In genomic region chr6:44028767-44029166, GRCh38 we compare ENCODE assay signal across 17 cellular contexts.
A peak's percentile ranks its signal among the peaks of the same experiment; 100 is the strongest.
DNase-seq lines count a peak whose midpoint lies in the region; ATAC-seq and TF ChIP-seq lines count a peak whose summit lies in the region.
"Had no signal": no experiment of that assay in that cellular context is flagged by ENCODE, and none has a peak within 500 bp of the region (broad histone marks: within the 10 kb centered on the region; RNA-seq: fewer than 3 reads in every experiment).

No MANE protein-coding gene starts in this region.

- H3K36me3 Mint-ChIP-seq in activated CD4-positive, alpha-beta T cell treated with anti-CD3 and anti-CD28 coated beads for 36 hours (ENCODE audit: low read depth), result no peaks in the 10 kb centered on the region
- no peaks in the 10 kb centered on the region for H3K36me3 Mint-ChIP-seq in type B pancreatic cell
- H3K36me3 Mint-ChIP-seq: activated naive CD4-positive, alpha-beta T cell treated with anti-CD3 and anti-CD28 coated beads, Interleukin-2, amount 50 U/mL, for 24 hours; naive B cell had no signal

- H3K9me3 ChIP-seq in SK-N-MC (ENCODE audit: low read depth, low read length) (no peaks in the 10 kb centered on the region), transverse colon (no peaks in the 10 kb centered on the region)
- H3K9me3 ChIP-seq: gastrocnemius medialis had no signal

- TF ChIP-seq CTCF in fibroblast of villous mesenchyme (IDR thresholded peaks at IDR 0.05; ENCODE audit: insufficient read depth, low read depth, low read length) (peak; percentile 36), type B pancreatic cell (conservative IDR thresholded peaks at IDR 0.05) (peak; percentile 47), transverse colon (IDR thresholded peaks at IDR 0.05) (no peak)

- intact Hi-C loops in activated CD4-positive, alpha-beta T cell treated with anti-CD3 and anti-CD28 coated beads for 36 hours (cut with DNase I, micrococcal nuclease), result no loop called here
- intact Hi-C loops in transverse colon (cut with DNase I; ENCODE audit: low total_unique reads), result no loop called here

- no peak overlapping the region for H3K4me3 ChIP-seq in SK-N-MC
- H3K4me3 ChIP-seq in fibroblast of villous mesenchyme (ENCODE audit: low read depth, low read length), result no peak overlapping the region
- no peak overlapping the region for H3K4me3 ChIP-seq in transverse colon
- H3K4me3 ChIP-seq: gastrocnemius medialis had no signal

- H3K4me1 Mint-ChIP-seq in activated CD4-positive, alpha-beta T cell treated with anti-CD3 and anti-CD28 coated beads for 36 hours, result no peaks in the 10 kb centered on the region
- H3K4me1 Mint-ChIP-seq in type B pancreatic cell (ENCODE audit: unreplicated experiment), result peaks cover 16% of the 10 kb centered on the region
- H3K4me1 Mint-ChIP-seq: activated naive CD4-positive, alpha-beta T cell treated with anti-CD3 and anti-CD28 coated beads, Interleukin-2, amount 50 U/mL, for 24 hours; naive B cell had no signal

- no peak overlapping the region for H3K9ac ChIP-seq in SK-N-MC (ENCODE audit: insufficient read length)

- peaks cover 2% of the 10 kb centered on the region for H3K27me3 ChIP-seq in transverse colon
- H3K27me3 ChIP-seq: gastrocnemius medialis had no signal

- no peaks in the 10 kb centered on the region for H3K36me3 ChIP-seq in SK-N-MC (ENCODE audit: insufficient read depth, low read length)
- no peaks in the 10 kb centered on the region for H3K36me3 ChIP-seq in transverse colon
- H3K36me3 ChIP-seq: gastrocnemius medialis had no signal

- ATAC-seq in activated CD4-positive, alpha-beta T cell treated with anti-CD3 and anti-CD28 coated beads for 36 hours, result no peak
- ATAC-seq: activated CD8-positive, alpha-beta T cell treated with anti-CD3 and anti-CD28 coated beads for 36 hours; gastrocnemius medialis had no signal

- H3K4me3 Mint-ChIP-seq in activated CD4-positive, alpha-beta T cell treated with anti-CD3 and anti-CD28 coated beads for 36 hours, result no peak overlapping the region
- no peak overlapping the region for H3K4me3 Mint-ChIP-seq in type B pancreatic cell
- H3K4me3 Mint-ChIP-seq: activated CD8-positive, alpha-beta T cell treated with anti-CD3 and anti-CD28 coated beads for 36 hours; activated naive CD4-positive, alpha-beta T cell treated with anti-CD3 and anti-CD28 coated beads, Interleukin-2, amount 50 U/mL, for 24 hours; dendritic cell treated with granulocyte-macrophage colony-stimulating factor and Interleukin-4, amounts not matched to agents 40 ng/mL and 50 ng/mL, for 4 days; naive B cell had no signal

- H3K27ac ChIP-seq in SK-N-MC (peak overlapping the region; percentile 84), transverse colon (no peak overlapping the region)
- H3K27ac ChIP-seq: gastrocnemius medialis had no signal

- no peaks in the 10 kb centered on the region for H3K9me3 Mint-ChIP-seq in activated CD4-positive, alpha-beta T cell treated with anti-CD3 and anti-CD28 coated beads for 36 hours (ENCODE audit: low read depth)
- peaks cover 10% of the 10 kb centered on the region for H3K9me3 Mint-ChIP-seq in type B pancreatic cell
- H3K9me3 Mint-ChIP-seq: activated CD8-positive, alpha-beta T cell treated with anti-CD3 and anti-CD28 coated beads for 36 hours; activated naive CD4-positive, alpha-beta T cell treated with anti-CD3 and anti-CD28 coated beads, Interleukin-2, amount 50 U/mL, for 24 hours; dendritic cell treated with granulocyte-macrophage colony-stimulating factor and Interleukin-4, amounts not matched to agents 40 ng/mL and 50 ng/mL, for 4 days; naive B cell had no signal

- no peaks in the 10 kb centered on the region for H3K4me1 ChIP-seq in transverse colon

- peaks cover 8% of the 10 kb centered on the region for H3K27me3 Mint-ChIP-seq in activated CD4-positive, alpha-beta T cell treated with anti-CD3 and anti-CD28 coated beads for 36 hours
- peaks cover 15% of the 10 kb centered on the region for H3K27me3 Mint-ChIP-seq in type B pancreatic cell
- H3K27me3 Mint-ChIP-seq: activated naive CD4-positive, alpha-beta T cell treated with anti-CD3 and anti-CD28 coated beads, Interleukin-2, amount 50 U/mL, for 24 hours had no signal

- no peak for TF ChIP-seq EP300 in transverse colon (IDR thresholded peaks at IDR 0.05; ENCODE audit: low read depth)

- no peak for TF ChIP-seq POLR2A in transverse colon (IDR thresholded peaks at IDR 0.05)

- CTCF ChIA-PET in activated CD4-positive, alpha-beta T cell treated with anti-CD3 and anti-CD28 coated beads for 36 hours (lab: Charles Lee), result interaction anchor here (0.6 kb wide), 1 partner anchor 260 kb away, joined by 3 read pairs; no protein-coding TSS in a partner anchor

- POLR2A ChIA-PET in activated CD4-positive, alpha-beta T cell treated with anti-CD3 and anti-CD28 coated beads for 36 hours (lab: Charles Lee), result no interaction called here

- WGBS in transverse colon (ENCODE audit: low coverage in 1 of 2), 2 donors, result 65% methylated on average over 1 of the region's 1 CpG; no CpG with 5 or more reads in 1 of the 2 donors

- DNase-seq in activated CD4-positive, alpha-beta T cell treated with anti-CD3 and anti-CD28 coated beads for 36 hours, result peak; percentile 2
- no peak for DNase-seq in activated CD4-positive, alpha-beta T cell treated with anti-CD3 and anti-CD28 coated beads, Interleukin-2, amount 50 U/mL, for 1 hour
- DNase-seq in SK-N-MC (ENCODE audit: low read depth, low spot score) (no peak), fibroblast of villous mesenchyme (ENCODE audit: low read depth) (no peak), type B pancreatic cell (ENCODE audit: extremely low spot score, unreplicated experiment) (no peak), DMS153 treated with DMSO at 0.1 percent for 48 hours (lab: John Stamatoyannopoulos, UW; ENCODE audit: unreplicated experiment) (no peak), transverse colon (no peak)
- DNase-seq in central memory CD4-positive, alpha-beta T cell, result no peak
- DNase-seq: ACHN; activated CD8-positive, alpha-beta T cell treated with anti-CD3 and anti-CD28 coated beads for 36 hours; gastrocnemius medialis; islet precursor cell; Kasumi-1; naive B cell; trophoblast cell had no signal

- in situ Hi-C loops in transverse colon (cut with MboI; ENCODE audit: low pct_ligation_motif_present in 1 of 4, low pct_unique_long_range_greater_than_20kb in 1 of 4, low sequenced_read_pairs in 3 of 4), result no loop called here

- no peak overlapping the region for H3K27ac Mint-ChIP-seq in activated CD4-positive, alpha-beta T cell treated with anti-CD3 and anti-CD28 coated beads for 36 hours
- no peak overlapping the region for H3K27ac Mint-ChIP-seq in type B pancreatic cell
- H3K27ac Mint-ChIP-seq: activated CD8-positive, alpha-beta T cell treated with anti-CD3 and anti-CD28 coated beads for 36 hours; activated naive CD4-positive, alpha-beta T cell treated with anti-CD3 and anti-CD28 coated beads, Interleukin-2, amount 50 U/mL, for 24 hours; dendritic cell treated with granulocyte-macrophage colony-stimulating factor and Interleukin-4, amounts not matched to agents 40 ng/mL and 50 ng/mL, for 4 days; naive B cell had no signal

Comparison
In these comparisons a context has a peak if more than half of its experiments do, and no peak if none do; other contexts are left out.
1. CTCF ChIP-seq: peak in fibroblast of villous mesenchyme (single experiment) and type B pancreatic cell (single experiment); none in transverse colon (0 of 5).